ENCODE assay signal across 14 cellular contexts in the genomic region with DNA sequence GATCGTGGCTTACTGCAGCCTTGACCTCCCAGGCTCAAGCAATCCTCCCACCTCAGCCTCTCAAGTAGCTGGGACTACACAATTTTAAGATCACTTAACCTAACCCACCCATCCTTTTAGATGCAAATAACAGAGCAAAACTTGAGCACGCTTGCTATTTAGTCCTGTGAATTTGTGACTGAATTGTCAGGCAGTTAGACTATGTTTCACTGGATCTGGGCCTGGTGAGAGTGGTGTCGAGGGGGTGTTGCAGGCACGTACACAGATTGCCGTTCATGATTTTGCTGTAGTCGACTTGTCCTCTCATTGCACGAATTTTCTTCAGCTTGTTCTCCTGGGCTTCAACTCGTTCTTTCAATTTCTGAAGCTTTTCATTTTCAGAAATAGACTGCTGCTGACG. TPM values are rescaled to one million over a fixed set of nuclear protein-coding genes. Genes with fewer than 3 reads are reported as not detected.
DNase-seq lines count a peak whose midpoint lies in the region; ATAC-seq and TF ChIP-seq lines count a peak whose summit lies in the region.
"Had no signal": no experiment of that assay in that cellular context is flagged by ENCODE, and none has a peak within 500 bp of the region (broad histone marks: within the 10 kb centered on the region; RNA-seq: fewer than 3 reads in every experiment).

No MANE protein-coding gene starts in this region.

- no TSS peak for BruUV-seq in IMR-90 (replicated peaks; lab: Mats Ljungman, UMichigan)

- no peak overlapping the region for H2AFZ ChIP-seq in IMR-90 (replicated peaks; ENCODE audit: low read length, poor library complexity)
- H2AFZ ChIP-seq: GM23248 had no signal

- H3K36me3 Mint-ChIP-seq in mesothelial cell of epicardium = peaks cover 13% of the 10 kb centered on the region

- H3K27ac ChIP-seq in C4-2B (peak overlapping the region; percentile 34; the same call in 1 of the 2 replicates), IMR-90 (ENCODE audit: insufficient read depth, low read length) (no peak overlapping the region), colonic mucosa (no peak overlapping the region)
- H3K27ac ChIP-seq: GM23248 had no signal

- no peak overlapping the region for H2BK15ac ChIP-seq in IMR-90 (ENCODE audit: low read depth, low read length)

- no peaks in the 10 kb centered on the region; the same call in 1 of the 2 replicates for H3K9me1 ChIP-seq in IMR-90 (ENCODE audit: insufficient read depth, low read length)

- no peak overlapping the region for H3K4me2 ChIP-seq in IMR-90 (ENCODE audit: low read depth, low read length)

- H3K18ac ChIP-seq in IMR-90 (ENCODE audit: low read depth, low read length) = no peak overlapping the region

- H3K9me3 Mint-ChIP-seq in mesothelial cell of epicardium = no peaks in the 10 kb centered on the region
- H3K9me3 Mint-ChIP-seq: CD4-positive, alpha-beta memory T cell had no signal

- H2AK5ac ChIP-seq in IMR-90 (ENCODE audit: low read depth, low read length) = no peak overlapping the region

- H4K20me1 ChIP-seq in IMR-90 (ENCODE audit: insufficient read depth, low read length) = no peaks in the 10 kb centered on the region

- intact Hi-C loops in IMR-90 (cut with micrococcal nuclease) = no loop called here
- intact Hi-C loops in colonic mucosa (cut with DNase I) = no loop called here

- H3K9ac ChIP-seq in IMR-90 (ENCODE audit: low read depth, low read length) = no peak overlapping the region
- no peak overlapping the region for H3K9ac ChIP-seq in colonic mucosa (ENCODE audit: low read depth in 2 of 2, low read length in 2 of 2)
- H3K9ac ChIP-seq: GM23248 had no signal

- no peak overlapping the region for H3K23ac ChIP-seq in IMR-90 (ENCODE audit: low read depth, low read length)

- H3K4ac ChIP-seq in IMR-90 (ENCODE audit: low read depth, low read length) = no peak overlapping the region

- WGBS in IMR-90 (ENCODE audit: extremely low coverage in 2 of 2, insufficient read length in 1 of 2), 2 experiments = 91% methylated on average over 7 of the region's 9 CpGs; no CpG with 5 or more reads in 1 of the 2 experiments

- TF ChIP-seq RAD21 in IMR-90 (IDR thresholded peaks at IDR 0.05; ENCODE audit: low read length) = no peak

- POLR2A ChIA-PET in IMR-90 (lab: Charles Lee; ENCODE audit: unreplicated experiment) = no interaction called here

- no peaks in the 10 kb centered on the region for H3K9me3 ChIP-seq in IMR-90 (ENCODE audit: control insufficient read depth, insufficient read depth, low read length)
- H3K9me3 ChIP-seq in colonic mucosa = no peaks in the 10 kb centered on the region

- H3K27ac Mint-ChIP-seq in mesothelial cell of epicardium = no peak overlapping the region
- H3K27ac Mint-ChIP-seq: B cell had no signal

- DNase-seq in IMR-90 (no peak), colonic mucosa (peak; percentile 1), mesothelial cell of epicardium (ENCODE audit: low spot score in 2 of 2, unreplicated experiment in 2 of 2) (no peak), NCI-H2081 (lab: John Stamatoyannopoulos, UW) (no peak), NCI-H1930 (lab: John Stamatoyannopoulos, UW) (no peak)
- peak; percentile 2 for DNase-seq in stimulated activated CD8-positive, alpha-beta memory T cell treated with anti-CD3 and anti-CD28 coated beads, Interleukin-4, amount 100 ng/mL, for 48 hours
- DNase-seq: ACHN; C1 segment of cervical spinal cord; CD4-positive, alpha-beta memory T cell; DMS79; GM23248 had no signal

- ATAC-seq in IMR-90 (ENCODE audit: low read depth) = no peak
- ATAC-seq: GM12878 had no signal

- TF ChIP-seq POLR2A in IMR-90 (IDR thresholded peaks at IDR 0.05; ENCODE audit: low read depth, low read length) = no peak

- no peak overlapping the region for H3K56ac ChIP-seq in IMR-90 (ENCODE audit: extremely low read depth, insufficient read depth, low read length)

- peaks cover 3% of the 10 kb centered on the region for H3K4me1 Mint-ChIP-seq in mesothelial cell of epicardium
- H3K4me1 Mint-ChIP-seq: B cell had no signal

- TF ChIP-seq CTCF in C4-2B (conservative IDR thresholded peaks at IDR 0.05) (no peak), IMR-90 (conservative IDR thresholded peaks at IDR 0.05; ENCODE audit: low read depth, low read length) (no peak), colonic mucosa (IDR thresholded peaks at IDR 0.05) (no peak), mesothelial cell of epicardium (IDR thresholded peaks at IDR 0.05; ENCODE audit: unreplicated experiment) (no peak)

- no peak overlapping the region for H4K8ac ChIP-seq in IMR-90 (ENCODE audit: low read depth in 2 of 2, low read length in 2 of 2)

- no peaks in the 10 kb centered on the region for H3K4me1 ChIP-seq in IMR-90 (ENCODE audit: control insufficient read depth, insufficient read depth, low read length)
- no peaks in the 10 kb centered on the region for H3K4me1 ChIP-seq in colonic mucosa

- no peaks in the 10 kb centered on the region for H3K36me3 ChIP-seq in IMR-90 (ENCODE audit: control insufficient read depth, insufficient read depth, low read length)
- no peaks in the 10 kb centered on the region for H3K36me3 ChIP-seq in colonic mucosa

- H3K79me1 ChIP-seq in IMR-90 (ENCODE audit: low read depth in 1 of 2, low read length in 2 of 2) = no peaks in the 10 kb centered on the region

- dilution Hi-C loops in IMR-90 (cut with HindIII; ENCODE audit: low sequenced_read_pairs, unreplicated experiment) = no loop called here

- H4K5ac ChIP-seq in IMR-90 (ENCODE audit: low read depth, low read length) = no peak overlapping the region

- H2BK20ac ChIP-seq in IMR-90 (ENCODE audit: low read depth, low read length) = no peak overlapping the region

- H4K91ac ChIP-seq in IMR-90 (ENCODE audit: insufficient read depth, low read depth, low read length) = no peak overlapping the region

- no peak overlapping the region for H3K14ac ChIP-seq in IMR-90 (replicated peaks; ENCODE audit: low read depth, low read length)

- in situ Hi-C loops in IMR-90 (cut with MboI; ENCODE audit: low sequenced_read_pairs) = no loop called here

- CTCF ChIA-PET in IMR-90 (lab: Yijun Ruan, JAX) = interaction anchor here (0.6 kb wide), 1 partner anchor 31 kb away, joined by 3 read pairs; no protein-coding TSS in a partner anchor

- no peaks in the 10 kb centered on the region for H3K27me3 ChIP-seq in IMR-90 (ENCODE audit: control insufficient read depth, insufficient read depth, low read length)
- H3K27me3 ChIP-seq in colonic mucosa = no peaks in the 10 kb centered on the region

- no peaks in the 10 kb centered on the region for H3K27me3 Mint-ChIP-seq in mesothelial cell of epicardium (ENCODE audit: low read depth)
- H3K27me3 Mint-ChIP-seq: B cell; CD4-positive, alpha-beta memory T cell had no signal

- H3K4me3 ChIP-seq in IMR-90 (ENCODE audit: insufficient read depth, low read depth, low read length) (no peak overlapping the region), colonic mucosa (no peak overlapping the region)
- H3K4me3 ChIP-seq: GM12878, GM23248 had no signal

- H2BK120ac ChIP-seq in IMR-90 (ENCODE audit: low read depth, low read length) = no peak overlapping the region

- H2BK5ac ChIP-seq in IMR-90 (ENCODE audit: low read depth, low read length, poor library complexity, severe bottlenecking) = no peak overlapping the region

- H2AK9ac ChIP-seq in IMR-90 (replicated peaks; ENCODE audit: low read depth, low read length, poor library complexity) = peak overlapping the region; percentile 48

- no peak overlapping the region for H3K4me3 Mint-ChIP-seq in mesothelial cell of epicardium
- H3K4me3 Mint-ChIP-seq: B cell; CD4-positive, alpha-beta memory T cell had no signal

TF ChIP-seq in IMR-90, 13 proteins besides CTCF, POLR2A, EP300 and RAD21:
- TF ChIP-seq MAZ (IDR thresholded peaks at IDR 0.05; ENCODE audit: borderline replicate concordance, low read depth, low read length) (no peak), NFE2L2 (IDR thresholded peaks at IDR 0.05; ENCODE audit: low read depth, low read length) (no peak), MXI1 (IDR thresholded peaks at IDR 0.05; ENCODE audit: borderline replicate concordance, low read depth, low read length) (no peak), BHLHE40 (IDR thresholded peaks at IDR 0.05; ENCODE audit: low read depth, low read length) (no peak), RCOR1 (IDR thresholded peaks at IDR 0.05; ENCODE audit: insufficient replicate concordance, low read length) (no peak), FOS (IDR thresholded peaks at IDR 0.05; ENCODE audit: low read depth, low read length) (no peak), CEBPB (IDR thresholded peaks at IDR 0.05; ENCODE audit: low read depth, low read length) (no peak), CHD1 (IDR thresholded peaks at IDR 0.05; ENCODE audit: low read depth, low read length) (no peak)
- TF ChIP-seq, protein P1, sequence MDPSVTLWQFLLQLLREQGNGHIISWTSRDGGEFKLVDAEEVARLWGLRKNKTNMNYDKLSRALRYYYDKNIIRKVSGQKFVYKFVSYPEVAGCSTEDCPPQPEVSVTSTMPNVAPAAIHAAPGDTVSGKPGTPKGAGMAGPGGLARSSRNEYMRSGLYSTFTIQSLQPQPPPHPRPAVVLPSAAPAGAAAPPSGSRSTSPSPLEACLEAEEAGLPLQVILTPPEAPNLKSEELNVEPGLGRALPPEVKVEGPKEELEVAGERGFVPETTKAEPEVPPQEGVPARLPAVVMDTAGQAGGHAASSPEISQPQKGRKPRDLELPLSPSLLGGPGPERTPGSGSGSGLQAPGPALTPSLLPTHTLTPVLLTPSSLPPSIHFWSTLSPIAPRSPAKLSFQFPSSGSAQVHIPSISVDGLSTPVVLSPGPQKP (IDR thresholded peaks at IDR 0.05; ENCODE audit: borderline replicate concordance, low read depth, low read length) = no peak

RNA-seq across cellular contexts. Expression of a gene that starts 38.2 kb away (rescaled TPM):
- total RNA-seq in IMR-90 (2012; rRNA removed) (41.2 and 41.4 TPM in 2 replicates), colonic mucosa (10 to 100 TPM; 49.3 to 68.9 TPM), mesothelial cell of epicardium (32.9 to 40.2 TPM (median 37.3 TPM) in 3 replicates)
- polyA plus RNA-seq in IMR-90 (2012; rRNA removed) = 89.2 and 93.4 TPM in 2 replicates
- 107 and 145 TPM in 2 replicates for polyA plus RNA-seq in IMR-90 (2012; cell fraction: cytosol; rRNA removed)
- polyA plus RNA-seq in IMR-90 (2012; cell fraction: nucleus; rRNA removed; ENCODE audit: low replicate concordance) = 83.4 and 98.8 TPM in 2 replicates

RNA-seq across cellular contexts. Expression of a gene that starts 38.6 kb away (rescaled TPM):
- total RNA-seq in IMR-90 (2012; rRNA removed) = 7.5 and 8.1 TPM in 2 replicates
- polyA plus RNA-seq in IMR-90 (2012; rRNA removed) = 9.0 and 9.5 TPM in 2 replicates
- 5.3 and 5.5 TPM in 2 replicates for polyA plus RNA-seq in IMR-90 (2012; cell fraction: cytosol; rRNA removed)
- 29.9 and 33.1 TPM in 2 replicates for polyA plus RNA-seq in IMR-90 (2012; cell fraction: nucleus; rRNA removed; ENCODE audit: low replicate concordance)
- 10 to 100 TPM in 1 of 2 donors, 1 to 10 TPM in 1; 8.3 to 70.0 TPM for total RNA-seq in colonic mucosa
- 17.0 to 19.7 TPM (median 19.2 TPM) in 3 replicates for total RNA-seq in mesothelial cell of epicardium

Comparison
In these comparisons a context has a peak if more than half of its experiments do, and no peak if none do; other contexts are left out.
1. DNase-seq: peak in colonic mucosa (single experiment) and stimulated activated CD8-positive, alpha-beta memory T cell treated with anti-CD3 and anti-CD28 coated beads, Interleukin-4, amount 100 ng/mL, for 48 hours (single experiment); none in IMR-90 (single experiment), mesothelial cell of epicardium (0 of 2), NCI-H2081 (0 of 2) and NCI-H1930 (0 of 2).